13 cellular contexts compared by ENCODE assay signal in the genomic region with DNA sequence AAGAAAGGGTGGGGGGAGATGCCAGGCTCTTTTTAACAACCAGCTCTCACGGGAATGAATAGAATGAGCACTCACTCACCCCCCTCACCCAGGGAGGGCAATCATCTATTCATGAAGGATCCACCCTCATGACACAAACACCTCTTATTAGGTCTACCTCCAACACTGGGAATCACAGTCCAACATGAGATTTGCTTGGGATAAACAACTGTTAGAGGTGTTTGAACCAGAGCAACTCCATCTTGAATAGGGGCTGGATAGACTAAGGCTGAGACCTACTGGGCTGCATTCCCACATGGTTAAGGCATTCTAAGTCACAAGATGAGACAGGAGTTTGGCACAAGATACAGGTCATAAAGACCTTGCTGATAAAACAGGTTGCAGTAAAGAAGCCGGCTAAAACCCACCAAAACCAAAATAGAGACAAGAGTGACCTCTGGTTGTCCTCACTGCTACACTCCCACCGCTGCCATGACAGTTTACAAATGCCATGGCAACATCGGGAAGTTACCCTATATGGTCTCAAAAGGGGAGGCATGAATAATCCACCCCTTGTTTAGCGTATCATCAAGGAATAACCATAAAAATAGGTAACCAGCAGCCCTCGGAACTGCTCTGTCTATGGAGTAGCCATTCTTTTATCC. TPM values are rescaled to one million over a fixed set of nuclear protein-coding genes. Genes with fewer than 3 reads are reported as not detected.
DNase-seq lines count a peak whose midpoint lies in the region; ATAC-seq and TF ChIP-seq lines count a peak whose summit lies in the region.
"Not testable (repeated sequence)": the region's sequence is repeated elsewhere in the genome, so short reads cannot be mapped to it uniquely, and the experiment has no call there.
"Had no signal": no experiment of that assay in that cellular context is flagged by ENCODE, and none has a peak within 500 bp of the region (broad histone marks: within the 10 kb centered on the region; RNA-seq: fewer than 3 reads in every experiment).

No MANE protein-coding gene starts in this region.

- H3K27ac ChIP-seq in GM23338 (ENCODE audit: low read depth); colonic mucosa; esophagus muscularis mucosa (replicated peaks in 1 of 4); neural progenitor cell: not testable (repeated sequence)
- H3K27ac ChIP-seq in uterus = peak overlapping the region; percentile 74 to 81

- H3K4me3 Mint-ChIP-seq in GM23338; WTC11; activated T-cell treated with anti-CD3 and anti-CD28 coated beads, Interleukin-2, amount 50 U/mL, for 72 hours; neural progenitor cell: not testable (repeated sequence)

- not testable (repeated sequence) for TF ChIP-seq CTCF in GM23338 (conservative IDR thresholded peaks at IDR 0.05; ENCODE audit: low read depth in 2 of 2); WTC11 (IDR thresholded peaks at IDR 0.05); colonic mucosa (IDR thresholded peaks at IDR 0.05); esophagus muscularis mucosa (IDR thresholded peaks at IDR 0.05); neural progenitor cell (IDR thresholded peaks at IDR 0.05); uterus (IDR thresholded peaks at IDR 0.05)

- H3K4me1 ChIP-seq in GM23338 (ENCODE audit: insufficient read depth); colonic mucosa; esophagus muscularis mucosa; neural progenitor cell; uterus: not testable (repeated sequence)

- not testable (repeated sequence) for H3K4me2 ChIP-seq in GM23338, neural progenitor cell

- not testable (repeated sequence) for TF ChIP-seq EP300 in esophagus muscularis mucosa (IDR thresholded peaks at IDR 0.05)

- not testable (repeated sequence) for H3K36me3 ChIP-seq in GM23338 (ENCODE audit: insufficient read depth); colonic mucosa; esophagus muscularis mucosa; neural progenitor cell; uterus

- DNase-seq in GM23338 (ENCODE audit: low spot score); WTC11 (ENCODE audit: low spot score); activated T-cell treated with anti-CD3 and anti-CD28 coated beads, Interleukin-2, amount 50 U/mL, for 72 hours; neural progenitor cell (ENCODE audit: low spot score): not testable (repeated sequence)
- DNase-seq in colonic mucosa (peak; percentile 1), esophagus muscularis mucosa (ENCODE audit: extremely low spot score) (peak; percentile 53), uterus (peak; percentile 64 to 76)

- not testable (repeated sequence) for TF ChIP-seq POLR2A in esophagus muscularis mucosa (IDR thresholded peaks at IDR 0.05; ENCODE audit: low read depth); uterus (IDR thresholded peaks at IDR 0.05)

- peaks cover 20% of the 10 kb centered on the region; the same call in 2 of the 3 replicates for H3K4me1 Mint-ChIP-seq in GM23338
- peaks cover 21% of the 10 kb centered on the region for H3K4me1 Mint-ChIP-seq in WTC11
- peaks cover 45% of the 10 kb centered on the region for H3K4me1 Mint-ChIP-seq in activated T-cell treated with anti-CD3 and anti-CD28 coated beads, Interleukin-2, amount 50 U/mL, for 72 hours (ENCODE audit: low read depth)
- not testable (repeated sequence) for H3K4me1 Mint-ChIP-seq in neural progenitor cell

- intact Hi-C loops in colonic mucosa (cut with DNase I); esophagus muscularis mucosa (cut with DNase I); uterus (cut with DNase I; ENCODE audit: low total_unique reads): not testable (repeated sequence)

- CTCF ChIA-PET in WTC11 (lab: Charles Lee) = not testable (repeated sequence)

- not testable (repeated sequence) for ATAC-seq in GM23338; activated T-cell treated with anti-CD3 and anti-CD28 coated beads, Interleukin-2, amount 50 U/mL, for 72 hours (replicated peaks in 1 of 2)
- peak; percentile 24; the same call in 1 of the 2 replicates for ATAC-seq in WTC11

- H3F3A ChIP-seq in GM23338 (replicated peaks; ENCODE audit: low read depth); neural progenitor cell (ENCODE audit: low read depth): not testable (repeated sequence)

- not testable (repeated sequence) for H3K79me2 ChIP-seq in GM23338 (replicated peaks; ENCODE audit: insufficient read depth); neural progenitor cell (ENCODE audit: low read depth)

- H2AFZ ChIP-seq in GM23338 = peak overlapping the region; percentile 40; the same call in 1 of the 2 replicates
- not testable (repeated sequence) for H2AFZ ChIP-seq in neural progenitor cell (replicated peaks)

- H3K4me3 ChIP-seq in GM23338, colonic mucosa, neural progenitor cell: not testable (repeated sequence)
- peak overlapping the region in 1 of 4 donors; percentile 2 for H3K4me3 ChIP-seq in esophagus muscularis mucosa
- H3K4me3 ChIP-seq in uterus = peak overlapping the region in 1 of 2 donors; percentile 12

- H3K27ac Mint-ChIP-seq in GM23338 (peak overlapping the region; percentile 29; the same call in 1 of the 2 replicates), WTC11 (peak overlapping the region; percentile 39; the same call in 1 of the 2 replicates), neural progenitor cell (peak overlapping the region; percentile 20)
- peak overlapping the region; percentile 10 for H3K27ac Mint-ChIP-seq in activated T-cell treated with anti-CD3 and anti-CD28 coated beads, Interleukin-2, amount 50 U/mL, for 72 hours

- not testable (repeated sequence) for H3K9ac ChIP-seq in colonic mucosa (ENCODE audit: low read depth in 2 of 2, low read length in 2 of 2); neural progenitor cell

- H3K9me2 ChIP-seq in GM23338 (ENCODE audit: insufficient read depth) = not testable (repeated sequence)

- H3K9me3 Mint-ChIP-seq in GM23338, neural progenitor cell: not testable (repeated sequence)
- H3K9me3 Mint-ChIP-seq in WTC11 = peaks cover 19% of the 10 kb centered on the region
- H3K9me3 Mint-ChIP-seq in activated T-cell treated with anti-CD3 and anti-CD28 coated beads, Interleukin-2, amount 50 U/mL, for 72 hours = peaks cover 6 to 17% of the 10 kb centered on the region in 2 donors

- not testable (repeated sequence) for H3K36me3 Mint-ChIP-seq in GM23338 (ENCODE audit: low read depth); WTC11; neural progenitor cell
- peaks cover 6 to 17% of the 10 kb centered on the region in 2 donors for H3K36me3 Mint-ChIP-seq in activated T-cell treated with anti-CD3 and anti-CD28 coated beads, Interleukin-2, amount 50 U/mL, for 72 hours (ENCODE audit: insufficient read depth in 2 of 2)

- not testable (repeated sequence) for H4K20me1 ChIP-seq in GM23338 (replicated peaks; ENCODE audit: insufficient read depth); neural progenitor cell (ENCODE audit: low read depth)

- H3K27me3 Mint-ChIP-seq in GM23338 (ENCODE audit: insufficient read depth, low read depth, poor library complexity); WTC11 (ENCODE audit: low read depth); activated T-cell treated with anti-CD3 and anti-CD28 coated beads, Interleukin-2, amount 50 U/mL, for 72 hours (ENCODE audit: low read depth); neural progenitor cell (ENCODE audit: insufficient read depth, low read depth): not testable (repeated sequence)

- 73% methylated on average over 6 of the region's 6 CpGs for WGBS in esophagus muscularis mucosa

- not testable (repeated sequence) for H3K9me3 ChIP-seq in colonic mucosa; esophagus muscularis mucosa; neural progenitor cell (ENCODE audit: low read depth); uterus

- H3K27me3 ChIP-seq in GM23338 (ENCODE audit: insufficient read depth); colonic mucosa; esophagus muscularis mucosa; neural progenitor cell; uterus: not testable (repeated sequence)

- POLR2A ChIA-PET in WTC11 (lab: Charles Lee) = not testable (repeated sequence)

RNA-seq across cellular contexts. Expression of a gene that starts 27.9 kb away (rescaled TPM):
- 1.1 and 1.6 TPM in 2 replicates for total RNA-seq in GM23338 (2014; rRNA removed; shearing (Covaris generic))
- 1.9 and 2.2 TPM in 2 replicates for polyA plus RNA-seq in GM23338 (2016; fragmentation: Nextera tagmentation; extraction: Ambion mirVana)
- total RNA-seq in WTC11 (2021) (1.9 to 2.2 TPM (median 2.0 TPM) in 3 replicates), colonic mucosa (10 to 100 TPM; 11.5 to 16.0 TPM), esophagus muscularis mucosa (10 to 100 TPM; 19.5 to 30.1 (median 24.2) TPM), neural progenitor cell (ENCODE audit: low replicate concordance) (not detected in 2 replicates), uterus (10 to 100 TPM in 3 of 4 donors, 1 to 10 TPM in 1; 1.6 to 42.5 (median 31.9) TPM)
- 10 to 100 TPM; 23.7 to 30.0 TPM for total RNA-seq in activated T-cell treated with anti-CD3 and anti-CD28 coated beads, Interleukin-2, amount 50 U/mL, for 72 hours
- total RNA-seq: G401 had no signal

RNA-seq across cellular contexts. Expression of a gene that starts 56.9 kb away (rescaled TPM):
- total RNA-seq in GM23338 (2014; rRNA removed; shearing (Covaris generic)) = not detected in 2 replicates
- polyA plus RNA-seq in GM23338 (2016; fragmentation: Nextera tagmentation; extraction: Ambion mirVana) = not detected in 2 replicates
- total RNA-seq in WTC11 (2021) = 0.31 to 0.41 TPM (median 0.32 TPM) in 3 replicates
- 1,000 to 10,000 TPM in 1 of 2 donors, 100 to 1,000 TPM in 1; 848 to 1,110 TPM for total RNA-seq in activated T-cell treated with anti-CD3 and anti-CD28 coated beads, Interleukin-2, amount 50 U/mL, for 72 hours
- total RNA-seq in colonic mucosa = 1 to 10 TPM; 1.7 to 2.4 TPM
- 10 to 100 TPM in 1 of 4 donors, 1 to 10 TPM in 1, under 1 TPM in 2; 0.39 to 17.4 (median 1.1) TPM for total RNA-seq in esophagus muscularis mucosa
- total RNA-seq in neural progenitor cell (ENCODE audit: low replicate concordance) = not detected in 2 replicates
- under 1 TPM in 2 of 4 donors, not detected in 2; 0.15 to 0.28 TPM for total RNA-seq in uterus
- total RNA-seq: A673, Calu3, Daoy, G401, H7 had no signal
- polyA plus RNA-seq: BJ had no signal

Comparison
In these comparisons a context has a peak if more than half of its experiments do, and no peak if none do; other contexts are left out.
1. RNA of a gene that starts 56.9 kb away (total RNA-seq): 848 to 1,110 TPM in activated T-cell treated with anti-CD3 and anti-CD28 coated beads, Interleukin-2, amount 50 U/mL, for 72 hours; 1.7 to 2.4 TPM in colonic mucosa, 0.39 to 17.4 TPM in esophagus muscularis mucosa, 0.31 to 0.41 TPM in WTC11, 0.15 to 0.28 TPM in uterus, not detected in GM23338 and not detected in neural progenitor cell; every median in the first group is over 10 times any median in the second.
2. Peak in every context shown above with its lines, with median percentiles within 50 percentile points of each other: H3K27ac Mint-ChIP-seq.